ENCODE assay signal across 8 cellular contexts in genomic region chr7:65762712-65763111, GRCh38.
DNase-seq lines count a peak whose midpoint lies in the region; ATAC-seq and TF ChIP-seq lines count a peak whose summit lies in the region.
"Not testable (repeated sequence)": the region's sequence is repeated elsewhere in the genome, so short reads cannot be mapped to it uniquely, and the experiment has no call there.

No MANE protein-coding gene starts in this region.

- not testable (repeated sequence) for H3K14ac ChIP-seq in mesenchymal stem cell (ENCODE audit: low read length in 2 of 2)

- H3K4me3 Mint-ChIP-seq in CD4-positive, CD25-positive, alpha-beta regulatory T cell; activated T-cell treated with anti-CD3 and anti-CD28 coated beads, Interleukin-2, amount 50 U/mL, for 24 hours; stimulated activated naive CD8-positive, alpha-beta T cell treated with anti-CD3 and anti-CD28 coated beads, Interleukin-15, amount 100 ng/mL, for 72 hours: not testable (repeated sequence)

- not testable (repeated sequence) for H3K4me2 ChIP-seq in mesenchymal stem cell (ENCODE audit: low read length, poor library complexity, severe bottlenecking)

- H2BK12ac ChIP-seq in mesenchymal stem cell (ENCODE audit: low read length in 2 of 2): not testable (repeated sequence)

- TF ChIP-seq POLR2A in body of pancreas (IDR thresholded peaks at IDR 0.05): not testable (repeated sequence)

- H4K91ac ChIP-seq in mesenchymal stem cell (ENCODE audit: low read length): not testable (repeated sequence)

- peaks cover 11% of the 10 kb centered on the region for H3K36me3 Mint-ChIP-seq in CD4-positive, CD25-positive, alpha-beta regulatory T cell
- peaks cover 52% of the 10 kb centered on the region for H3K36me3 Mint-ChIP-seq in activated T-cell treated with anti-CD3 and anti-CD28 coated beads, Interleukin-2, amount 50 U/mL, for 24 hours (ENCODE audit: low read depth)

- not testable (repeated sequence) for H4K8ac ChIP-seq in mesenchymal stem cell (ENCODE audit: low read length)

- peak in 1 of 2 donors; percentile 44 for ATAC-seq in CD4-positive, CD25-positive, alpha-beta regulatory T cell (ENCODE audit: low read depth in 2 of 2)
- peak; percentile 88 for ATAC-seq in RWPE2 (ENCODE audit: low read depth)
- ATAC-seq in body of pancreas: peak; percentile 29
- ATAC-seq in heart right ventricle: peak; percentile 11 to 63 (median 45)
- ATAC-seq in stimulated activated naive CD8-positive, alpha-beta T cell treated with anti-CD3 and anti-CD28 coated beads, Interleukin-15, amount 100 ng/mL, for 72 hours: peak; percentile 53

- not testable (repeated sequence) for H3K4me1 Mint-ChIP-seq in CD4-positive, CD25-positive, alpha-beta regulatory T cell; stimulated activated naive CD8-positive, alpha-beta T cell treated with anti-CD3 and anti-CD28 coated beads, Interleukin-15, amount 100 ng/mL, for 72 hours
- H3K4me1 Mint-ChIP-seq in activated T-cell treated with anti-CD3 and anti-CD28 coated beads, Interleukin-2, amount 50 U/mL, for 24 hours (ENCODE audit: low read depth): peaks cover 22% of the 10 kb centered on the region

- H3K4ac ChIP-seq in mesenchymal stem cell (ENCODE audit: low read depth in 1 of 2, low read length in 2 of 2): not testable (repeated sequence)

- not testable (repeated sequence) for H2BK120ac ChIP-seq in mesenchymal stem cell (ENCODE audit: low read depth, low read length)

- H2AK5ac ChIP-seq in mesenchymal stem cell (ENCODE audit: low read length, severe bottlenecking): not testable (repeated sequence)

- H2AFZ ChIP-seq in mesenchymal stem cell (ENCODE audit: low read depth, low read length): not testable (repeated sequence)

- H3K27me3 Mint-ChIP-seq in CD4-positive, CD25-positive, alpha-beta regulatory T cell; activated T-cell treated with anti-CD3 and anti-CD28 coated beads, Interleukin-2, amount 50 U/mL, for 24 hours; stimulated activated naive CD8-positive, alpha-beta T cell treated with anti-CD3 and anti-CD28 coated beads, Interleukin-15, amount 100 ng/mL, for 72 hours: not testable (repeated sequence)

- DNase-seq in CD4-positive, CD25-positive, alpha-beta regulatory T cell; RWPE2 (ENCODE audit: low spot score); activated T-cell treated with anti-CD3 and anti-CD28 coated beads, Interleukin-2, amount 50 U/mL, for 24 hours; body of pancreas; heart right ventricle; stimulated activated naive CD8-positive, alpha-beta T cell treated with anti-CD3 and anti-CD28 coated beads, Interleukin-15, amount 100 ng/mL, for 72 hours: not testable (repeated sequence)
- peak; percentile 48 for DNase-seq in HT1080 (ENCODE audit: low read depth)
- DNase-seq in mesenchymal stem cell: peak; percentile 11

- H3K4me3 ChIP-seq in CD4-positive, CD25-positive, alpha-beta regulatory T cell (ENCODE audit: low read depth, low read length); RWPE2 (ENCODE audit: severe bottlenecking); body of pancreas; heart right ventricle; mesenchymal stem cell (ENCODE audit: insufficient read depth in 1 of 2, low read depth in 1 of 2, low read length in 2 of 2): not testable (repeated sequence)

- H3K9ac ChIP-seq in mesenchymal stem cell (ENCODE audit: low read length): not testable (repeated sequence)

- not testable (repeated sequence) for TF ChIP-seq CTCF in RWPE2 (IDR thresholded peaks at IDR 0.05; ENCODE audit: poor library complexity, severe bottlenecking); body of pancreas (IDR thresholded peaks at IDR 0.05); heart right ventricle (IDR thresholded peaks at IDR 0.05)

- H3K27ac Mint-ChIP-seq in CD4-positive, CD25-positive, alpha-beta regulatory T cell: peak overlapping the region in 2 of 3 donors; percentile 35 to 78
- H3K27ac Mint-ChIP-seq in activated T-cell treated with anti-CD3 and anti-CD28 coated beads, Interleukin-2, amount 50 U/mL, for 24 hours: peak overlapping the region; percentile 71
- H3K27ac Mint-ChIP-seq in stimulated activated naive CD8-positive, alpha-beta T cell treated with anti-CD3 and anti-CD28 coated beads, Interleukin-15, amount 100 ng/mL, for 72 hours: peak overlapping the region in 1 of 2 donors; percentile 70

- 23 to 26% methylated on average over 3 of the region's 3 CpGs for WGBS in body of pancreas, 2 donors
- 48 to 64% methylated on average over 3 of the region's 3 CpGs for WGBS in heart right ventricle, 2 donors
- 74% methylated on average over 3 of the region's 3 CpGs for WGBS in mesenchymal stem cell

- not testable (repeated sequence) for H3K23ac ChIP-seq in mesenchymal stem cell (ENCODE audit: low read length in 2 of 2)

- not testable (repeated sequence) for H2BK15ac ChIP-seq in mesenchymal stem cell (ENCODE audit: low read depth, poor library complexity, severe bottlenecking)

- not testable (repeated sequence) for H3K4me1 ChIP-seq in CD4-positive, CD25-positive, alpha-beta regulatory T cell (ENCODE audit: control insufficient read depth, insufficient read depth, low read length, poor library complexity, severe bottlenecking); RWPE2 (ENCODE audit: insufficient read depth, poor library complexity, severe bottlenecking); heart right ventricle; mesenchymal stem cell (ENCODE audit: control insufficient read depth, insufficient read depth, low read depth, low read length)
- H3K4me1 ChIP-seq in body of pancreas: peaks cover 17% of the 10 kb centered on the region

- intact Hi-C loops in body of pancreas (cut with DNase I); heart right ventricle (cut with DNase I): not testable (repeated sequence)

- not testable (repeated sequence) for H3K18ac ChIP-seq in mesenchymal stem cell (ENCODE audit: low read depth in 1 of 2, low read length in 2 of 2)

- not testable (repeated sequence) for H3K27ac ChIP-seq in CD4-positive, CD25-positive, alpha-beta regulatory T cell (ENCODE audit: insufficient read depth, low read length, poor library complexity, severe bottlenecking); RWPE2 (ENCODE audit: poor library complexity, severe bottlenecking); mesenchymal stem cell (ENCODE audit: low read length, poor library complexity, severe bottlenecking)
- H3K27ac ChIP-seq in body of pancreas (peak overlapping the region in 3 of 4 donors; percentile 32 to 74 (median 59)), heart right ventricle (peak overlapping the region in 1 of 10 donors; percentile 46)

- H3K36me3 ChIP-seq in CD4-positive, CD25-positive, alpha-beta regulatory T cell (ENCODE audit: control insufficient read depth, insufficient read depth, low read length): peaks cover 20% of the 10 kb centered on the region
- peaks cover 26% of the 10 kb centered on the region for H3K36me3 ChIP-seq in RWPE2 (ENCODE audit: low read depth)
- not testable (repeated sequence) for H3K36me3 ChIP-seq in body of pancreas (replicated peaks in 1 of 2; ENCODE audit: insufficient read depth in 1 of 2, low read depth in 2 of 2)
- peaks cover 0 to 53% (median 19%) of the 10 kb centered on the region in 9 donors for H3K36me3 ChIP-seq in heart right ventricle
- peaks cover 9 to 17% of the 10 kb centered on the region in 2 experiments for H3K36me3 ChIP-seq in mesenchymal stem cell (ENCODE audit: control insufficient read depth in 1 of 2, insufficient read depth in 2 of 2, low read depth in 1 of 2, low read length in 2 of 2)

- H2BK5ac ChIP-seq in mesenchymal stem cell (ENCODE audit: low read depth, low read length, poor library complexity, severe bottlenecking): not testable (repeated sequence)

- H3K9me3 ChIP-seq in CD4-positive, CD25-positive, alpha-beta regulatory T cell (ENCODE audit: control insufficient read depth in 2 of 2, low read length in 2 of 2); RWPE2 (ENCODE audit: severe bottlenecking); body of pancreas; heart right ventricle; mesenchymal stem cell (ENCODE audit: control insufficient read depth, low read length): not testable (repeated sequence)

- H3K27me3 ChIP-seq in CD4-positive, CD25-positive, alpha-beta regulatory T cell (ENCODE audit: control insufficient read depth, insufficient read depth, low read length); RWPE2 (ENCODE audit: insufficient read depth, poor library complexity, severe bottlenecking); body of pancreas; heart right ventricle; mesenchymal stem cell (ENCODE audit: control insufficient read depth in 1 of 2, insufficient read depth in 1 of 2, low read length in 2 of 2): not testable (repeated sequence)

- H3K79me1 ChIP-seq in mesenchymal stem cell (replicated peaks; ENCODE audit: low read length, poor library complexity, severe bottlenecking): not testable (repeated sequence)

- H3K9me3 Mint-ChIP-seq in CD4-positive, CD25-positive, alpha-beta regulatory T cell; activated T-cell treated with anti-CD3 and anti-CD28 coated beads, Interleukin-2, amount 50 U/mL, for 24 hours; stimulated activated naive CD8-positive, alpha-beta T cell treated with anti-CD3 and anti-CD28 coated beads, Interleukin-15, amount 100 ng/mL, for 72 hours: not testable (repeated sequence)
